In the genomic region with DNA sequence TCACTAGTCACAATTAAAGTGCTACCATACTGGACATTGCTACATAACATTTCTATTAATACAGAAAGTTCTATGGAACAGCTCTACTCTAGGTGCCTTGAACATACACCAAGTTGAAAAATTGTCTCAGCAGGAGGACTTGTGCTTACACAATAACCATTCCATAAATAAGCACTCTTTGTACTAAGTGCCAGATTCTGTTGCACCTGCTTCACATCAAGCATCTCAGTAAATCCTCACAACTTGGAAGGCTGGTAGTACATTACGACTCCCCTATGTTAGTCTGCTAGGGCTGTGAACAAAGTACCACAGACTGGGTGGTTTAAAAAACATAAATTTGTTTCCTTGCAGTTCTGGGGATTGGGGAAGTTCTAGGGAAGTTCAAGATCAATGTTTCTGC, we compare ENCODE assay signal across 5 cellular contexts.
"Had no signal": no experiment of that assay in that cellular context is flagged by ENCODE, and none has a peak within 500 bp of the region (broad histone marks: within the 10 kb centered on the region; RNA-seq: fewer than 3 reads in every experiment).

No MANE protein-coding gene starts in this region.

- H3K4me2 ChIP-seq: GM23338 had no signal

- H3K4me3 ChIP-seq: GM23338, K562 had no signal

- ATAC-seq: GM23338, K562 had no signal

- DNase-seq: H9, HCEC 1CT, IMR-90 had no signal

- H2AFZ ChIP-seq: GM23338 had no signal
